ENCODE assay signal across 25 cellular contexts in genomic region chr12:105113094-105113493, GRCh38.
"Had no signal": no experiment of that assay in that cellular context is flagged by ENCODE, and none has a peak within 500 bp of the region (broad histone marks: within the 10 kb centered on the region; RNA-seq: fewer than 3 reads in every experiment).

No MANE protein-coding gene starts in this region.

- H3K27ac ChIP-seq: body of pancreas, cardiac muscle cell, left ventricle myocardium inferior, testis had no signal

- DNase-seq: activated CD4-positive, alpha-beta T cell treated with anti-CD3 and anti-CD28 coated beads, Interleukin-2, amount 50 U/mL, for 1 hour; activated CD8-positive, alpha-beta T cell treated with anti-CD3 and anti-CD28 coated beads for 36 hours; activated effector memory CD4-positive, alpha-beta T cell treated with Interleukin-2 at 50 U/mL for 16 hours; activated naive CD4-positive, alpha-beta T cell treated with Interleukin-2 at 50 U/mL for 16 hours; activated T-cell treated with anti-CD3 and anti-CD28 coated beads, Interleukin-2, amount 50 U/mL, for 48 hours; anterior cingulate cortex; body of pancreas; cerebellar nuclear complex; cortex of kidney; effector memory CD8-positive, alpha-beta T cell; foreskin melanocyte; islet precursor cell; left ventricle myocardium inferior; mesendoderm; posterior cingulate gyrus; right cardiac atrium; stimulated activated CD4-positive, alpha-beta T cell treated with anti-CD3 and anti-CD28 coated beads, Interleukin-2, amount 100 ng/mL, for 48 hours; stimulated activated naive CD8-positive, alpha-beta T cell treated with anti-CD3 and anti-CD28 coated beads, Interleukin-15, Interleukin-2, amounts not matched to agents 100 U/mL and 50 U/mL, for 24 hours; T-helper 17 cell; testis; trophoblast cell had no signal

- H3K9me3 ChIP-seq: body of pancreas, left ventricle myocardium inferior, testis had no signal

- ATAC-seq: activated CD8-positive, alpha-beta T cell treated with anti-CD3 and anti-CD28 coated beads for 36 hours; body of pancreas; effector memory CD8-positive, alpha-beta T cell; esophagus mucosa; natural killer cell treated with Interleukin-12 subunit alpha and Interleukin-12 subunit beta and Interleukin-15 and Interleukin-18, amount 100 ng/mL, for 72 hours; right cardiac atrium; stimulated activated naive CD8-positive, alpha-beta T cell treated with anti-CD3 and anti-CD28 coated beads, Interleukin-15, Interleukin-2, amounts not matched to agents 100 U/mL and 50 U/mL, for 24 hours; T-helper 17 cell had no signal

- H3K4me3 ChIP-seq: body of pancreas, cardiac muscle cell, left ventricle myocardium inferior, lung, testis had no signal

- H3K4me1 ChIP-seq: testis had no signal

- H3K27me3 ChIP-seq: body of pancreas, cardiac muscle cell, testis had no signal
